ENCODE assay signal across 26 cellular contexts in genomic region chr6:35897036-35897435, GRCh38.
"Had no signal": no experiment of that assay in that cellular context is flagged by ENCODE, and none has a peak within 500 bp of the region (broad histone marks: within the 10 kb centered on the region; RNA-seq: fewer than 3 reads in every experiment).

No MANE protein-coding gene starts in this region.

- ATAC-seq: esophagus mucosa, gastrocnemius medialis, heart right ventricle, left cardiac atrium, left lung, left ventricle myocardium superior, lower lobe of right lung, mucosa of descending colon had no signal

- FAIRE-seq: colon, endothelial cell of umbilical vein, islet of Langerhans, keratinocyte had no signal

- H3K27me3 ChIP-seq: dorsolateral prefrontal cortex, esophagus squamous epithelium, gastrocnemius medialis, heart right ventricle, left lung had no signal

- H3K36me3 ChIP-seq: gastrocnemius medialis, lower lobe of right lung had no signal

- H3K4me1 ChIP-seq: esophagus squamous epithelium, left lung, lower lobe of right lung had no signal

- H3K9me3 ChIP-seq: esophagus squamous epithelium, gastrocnemius medialis, heart right ventricle, left lung, lower lobe of right lung, mucosa of descending colon had no signal

- H3K4me3 ChIP-seq: coronary artery, dorsolateral prefrontal cortex, esophagus squamous epithelium, gastrocnemius medialis, heart right ventricle, left lung, lower lobe of right lung, mucosa of descending colon had no signal

- DNase-seq: dermis blood vessel endothelial cell; dorsolateral prefrontal cortex; effector CD4-positive, alpha-beta T cell; effector memory CD4-positive, alpha-beta T cell; erythroblast; esophagus squamous epithelium; foreskin fibroblast; foreskin melanocyte; gastrocnemius medialis; glutamatergic neuron; head of caudate nucleus; heart right ventricle; hippocampal formation; left cardiac atrium; left lung; left ventricle myocardium superior; lower lobe of right lung; mesenchymal stem cell; mucosa of descending colon; naive B cell had no signal

- H3K27ac ChIP-seq: coronary artery, dorsolateral prefrontal cortex, esophagus squamous epithelium, gastrocnemius medialis, heart right ventricle, left lung, lower lobe of right lung had no signal
